Comparison of ENCODE assay signal across 8 cellular contexts in the genomic region with DNA sequence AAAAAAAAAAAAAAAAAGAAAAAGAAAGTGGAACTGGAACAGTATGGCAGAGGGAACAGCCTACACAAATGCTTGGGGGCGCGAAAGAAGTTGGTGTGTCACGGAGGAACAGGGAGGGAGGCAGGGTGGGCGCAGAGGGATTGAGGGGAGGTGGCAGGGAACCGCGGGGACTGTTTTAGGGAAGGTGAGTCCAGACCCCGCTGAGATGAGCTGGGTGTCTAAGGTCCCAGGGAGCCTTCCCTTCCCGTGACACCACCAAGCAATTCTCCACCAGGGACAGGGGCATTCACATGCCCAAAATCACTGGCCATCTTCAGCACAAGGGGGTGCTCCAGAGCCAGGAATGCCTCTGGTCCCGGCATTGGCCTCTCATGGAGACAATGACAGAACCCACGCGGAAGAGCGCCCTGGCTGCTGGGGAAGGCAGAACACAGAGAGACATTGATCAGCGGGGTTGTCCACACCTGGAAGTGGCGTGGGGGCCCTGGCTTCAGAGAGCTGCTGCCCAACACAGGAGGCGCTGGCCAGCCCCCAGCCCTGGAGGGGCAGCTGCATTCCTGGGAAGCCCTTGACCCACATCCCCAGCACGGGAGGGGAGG. TPM values are rescaled to one million over a fixed set of nuclear protein-coding genes. Genes with fewer than 3 reads are reported as not detected.
A peak's percentile ranks its signal among the peaks of the same experiment; 100 is the strongest.
DNase-seq lines count a peak whose midpoint lies in the region; ATAC-seq and TF ChIP-seq lines count a peak whose summit lies in the region.

No MANE protein-coding gene starts in this region.

- POLR2A ChIA-PET in activated CD8-positive, alpha-beta T cell treated with anti-CD3 and anti-CD28 coated beads, Interleukin-2, amount 10 ng/mL, durations not matched to agents 7 days and 5 days (lab: Charles Lee) = interaction anchor here (0.6 to 1.9 kb wide), 5 partner anchors 20 to 1769 kb away, joined by 3 to 6 read pairs (median 3); partner anchors contain the start of genes LSM7 and PLEKHJ1

- H3K9me3 Mint-ChIP-seq in activated CD8-positive, alpha-beta T cell treated with anti-CD3 and anti-CD28 coated beads, Interleukin-2, amount 10 ng/mL, durations not matched to agents 7 days and 5 days (ENCODE audit: insufficient read depth) = no peaks in the 10 kb centered on the region
- no peaks in the 10 kb centered on the region for H3K9me3 Mint-ChIP-seq in neural crest cell

- ATAC-seq in activated CD8-positive, alpha-beta T cell treated with anti-CD3 and anti-CD28 coated beads, Interleukin-2, amount 10 ng/mL, durations not matched to agents 7 days and 5 days = no peak
- ATAC-seq in GM19455 (IDR thresholded peaks at IDR 0.05; ENCODE audit: unreplicated experiment) = no peak
- ATAC-seq in GM21367 (IDR thresholded peaks at IDR 0.05; ENCODE audit: unreplicated experiment) = no peak

- peaks cover 38% of the 10 kb centered on the region for H3K4me1 Mint-ChIP-seq in activated CD8-positive, alpha-beta T cell treated with anti-CD3 and anti-CD28 coated beads, Interleukin-2, amount 10 ng/mL, durations not matched to agents 7 days and 5 days (ENCODE audit: low read depth)
- peaks cover 25% of the 10 kb centered on the region for H3K4me1 Mint-ChIP-seq in neural crest cell

- H3K4me3 Mint-ChIP-seq in activated CD8-positive, alpha-beta T cell treated with anti-CD3 and anti-CD28 coated beads, Interleukin-2, amount 10 ng/mL, durations not matched to agents 7 days and 5 days = no peak overlapping the region
- H3K4me3 Mint-ChIP-seq in neural crest cell = peak overlapping the region; percentile 89

- H3K4me3 ChIP-seq in fibroblast of pulmonary artery (replicated peaks; ENCODE audit: low read depth, low read length) = no peak overlapping the region

- H3K27ac Mint-ChIP-seq in activated CD8-positive, alpha-beta T cell treated with anti-CD3 and anti-CD28 coated beads, Interleukin-2, amount 10 ng/mL, durations not matched to agents 7 days and 5 days = peak overlapping the region; percentile 47
- peak overlapping the region; percentile 81 for H3K27ac Mint-ChIP-seq in neural crest cell (ENCODE audit: unreplicated experiment)

- CTCF ChIA-PET in activated CD8-positive, alpha-beta T cell treated with anti-CD3 and anti-CD28 coated beads, Interleukin-2, amount 10 ng/mL, durations not matched to agents 7 days and 5 days (lab: Charles Lee) = interaction anchor here (0.9 to 2.6 kb wide), 9 partner anchors 13 to 336 kb away, joined by 3 to 25 read pairs (median 3); no protein-coding TSS in a partner anchor

- peaks cover 37% of the 10 kb centered on the region for H3K36me3 Mint-ChIP-seq in activated CD8-positive, alpha-beta T cell treated with anti-CD3 and anti-CD28 coated beads, Interleukin-2, amount 10 ng/mL, durations not matched to agents 7 days and 5 days (ENCODE audit: low read depth)
- peaks cover 12% of the 10 kb centered on the region for H3K36me3 Mint-ChIP-seq in neural crest cell (ENCODE audit: low read depth)

- peak; percentile 65 for TF ChIP-seq CTCF in fibroblast of pulmonary artery (IDR thresholded peaks at IDR 0.05; ENCODE audit: low read length, missing control alignments)
- peak; percentile 72 for TF ChIP-seq CTCF in neural crest cell (conservative IDR thresholded peaks at IDR 0.05)

- DNase-seq in 8988T = peak; percentile 90
- DNase-seq in EL = peak; percentile 66
- DNase-seq in NCI-H1694 (lab: John Stamatoyannopoulos, UW) = peak; percentile 61
- DNase-seq in activated CD8-positive, alpha-beta T cell treated with anti-CD3 and anti-CD28 coated beads, Interleukin-2, amount 10 ng/mL, durations not matched to agents 7 days and 5 days = peak; percentile 67
- DNase-seq in fibroblast of pulmonary artery (ENCODE audit: low read depth) = peak; percentile 76
- peak; percentile 66 for DNase-seq in neural crest cell (ENCODE audit: low read depth, low spot score)

- H3K27me3 Mint-ChIP-seq in activated CD8-positive, alpha-beta T cell treated with anti-CD3 and anti-CD28 coated beads, Interleukin-2, amount 10 ng/mL, durations not matched to agents 7 days and 5 days (ENCODE audit: low read depth) = no peaks in the 10 kb centered on the region
- peaks cover 10% of the 10 kb centered on the region for H3K27me3 Mint-ChIP-seq in neural crest cell (ENCODE audit: low read depth)

RNA-seq across cellular contexts. Expression of gene PEAK3, which starts 6.9 kb away (rescaled TPM):
- under 1 TPM; 0.16 to 0.34 TPM for total RNA-seq in activated CD8-positive, alpha-beta T cell treated with anti-CD3 and anti-CD28 coated beads, Interleukin-2, amount 10 ng/mL, durations not matched to agents 7 days and 5 days
- total RNA-seq in neural crest cell = not detected in 2 replicates

RNA-seq across cellular contexts. Expression of gene JSRP1, which starts 18.8 kb away (rescaled TPM):
- not detected for total RNA-seq in activated CD8-positive, alpha-beta T cell treated with anti-CD3 and anti-CD28 coated beads, Interleukin-2, amount 10 ng/mL, durations not matched to agents 7 days and 5 days
- total RNA-seq in neural crest cell = 0.40 and 0.71 TPM in 2 replicates

RNA-seq across cellular contexts. Expression of gene AMH, which starts 25.9 kb away (rescaled TPM):
- total RNA-seq in activated CD8-positive, alpha-beta T cell treated with anti-CD3 and anti-CD28 coated beads, Interleukin-2, amount 10 ng/mL, durations not matched to agents 7 days and 5 days = 10 to 100 TPM; 10.3 to 12.1 TPM
- total RNA-seq in neural crest cell = 71.6 and 79.1 TPM in 2 replicates

RNA-seq across cellular contexts. Expression of gene LINGO3, which starts 32.9 kb away (rescaled TPM):
- under 1 TPM; 0.66 to 0.76 TPM for total RNA-seq in activated CD8-positive, alpha-beta T cell treated with anti-CD3 and anti-CD28 coated beads, Interleukin-2, amount 10 ng/mL, durations not matched to agents 7 days and 5 days
- total RNA-seq in neural crest cell = not detected in 2 replicates

RNA-seq across cellular contexts. Expression of gene SF3A2, which starts 38.4 kb away (rescaled TPM):
- 100 to 1,000 TPM; 157 to 163 TPM for total RNA-seq in activated CD8-positive, alpha-beta T cell treated with anti-CD3 and anti-CD28 coated beads, Interleukin-2, amount 10 ng/mL, durations not matched to agents 7 days and 5 days
- 186 and 189 TPM in 2 replicates for total RNA-seq in neural crest cell
